ENCODE assay signal across 8 cellular contexts in the genomic region with DNA sequence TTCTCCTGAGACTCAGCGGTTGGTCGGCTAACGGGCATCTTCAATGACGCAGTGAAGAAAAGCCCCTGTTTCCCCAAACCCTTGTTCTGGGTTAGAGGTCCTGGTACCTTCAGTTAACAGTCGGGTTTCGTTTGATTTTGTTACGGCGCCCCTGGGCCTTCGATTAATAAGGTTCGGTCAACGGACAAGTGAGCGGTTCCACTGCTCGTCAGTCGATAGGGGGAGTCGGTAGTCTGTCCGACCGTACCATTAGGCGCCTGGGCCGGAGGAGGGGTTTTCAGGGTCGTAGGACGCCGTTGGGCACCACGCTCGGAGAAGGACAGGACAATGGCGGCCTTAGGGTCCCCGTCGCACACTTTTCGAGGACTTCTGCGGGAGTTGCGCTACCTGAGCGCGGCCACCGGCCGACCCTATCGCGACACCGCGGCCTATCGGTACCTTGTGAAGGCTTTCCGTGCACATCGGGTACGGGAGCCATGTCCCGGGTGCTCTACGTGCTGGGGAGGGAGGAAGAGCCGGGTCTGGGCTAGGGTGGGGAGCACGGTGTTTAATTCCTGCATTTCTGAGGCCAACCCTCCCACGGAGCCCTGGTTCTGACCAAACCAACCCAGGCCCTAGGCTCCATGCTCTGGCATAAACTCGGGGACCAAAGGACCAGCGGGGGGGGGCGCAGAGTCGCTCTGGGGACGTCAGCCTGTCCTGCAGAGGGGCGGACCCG. TPM values are rescaled to one million over a fixed set of nuclear protein-coding genes. Genes with fewer than 3 reads are reported as not detected.
DNase-seq lines count a peak whose midpoint lies in the region; TF ChIP-seq lines count a peak whose summit lies in the region.

A gene with protein sequence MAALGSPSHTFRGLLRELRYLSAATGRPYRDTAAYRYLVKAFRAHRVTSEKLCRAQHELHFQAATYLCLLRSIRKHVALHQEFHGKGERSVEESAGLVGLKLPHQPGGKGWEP (plus strand): TSS at position 280 of the 718 bp plus-strand sequence. CDS start 48 bp downstream, at position 328.

- H4K8ac ChIP-seq in H9 (replicated peaks; ENCODE audit: insufficient read length, low read depth, low read length) (peak within 1 kb of the TSS; percentile 98), neuronal stem cell (ENCODE audit: low read depth, low read length) (no peak within 1 kb of the TSS)

- peak within 1 kb of the TSS; percentile 99 for H3K27ac ChIP-seq in H9 (ENCODE audit: insufficient read length, low read depth, low read length)
- peak within 1 kb of the TSS; percentile 99 for H3K27ac ChIP-seq in neuronal stem cell (replicated peaks; ENCODE audit: low read length)
- H3K27ac ChIP-seq in subcutaneous abdominal adipose tissue (ENCODE audit: low read depth, low read length): peak within 1 kb of the TSS; percentile 98

- peak within 1 kb of the TSS; percentile 94; the same call in 1 of the 2 replicates for H3K4ac ChIP-seq in H9 (ENCODE audit: low read depth, low read length)
- H3K4ac ChIP-seq in neuronal stem cell (ENCODE audit: low read length): peak within 1 kb of the TSS; percentile 56

- DNase-seq in GF-D8 (lab: John Stamatoyannopoulos, UW) (peak; percentile 77), H9 (peak; percentile 95), M059J (ENCODE audit: low read depth) (peak; percentile 91), SHP77 treated with DMSO at 0.1 percent for 48 hours (lab: John Stamatoyannopoulos, UW) (peak; percentile 38), foreskin melanocyte (peak; percentile 93), neuronal stem cell (ENCODE audit: low spot score) (peak; percentile 91)
- DNase-seq in activated gamma-delta T cell treated with anti-CD3 and anti-CD28 coated beads, Interleukin-2, amount 50 U/mL, for 16 hours (ENCODE audit: low read depth): peak; percentile 69

- H3K4me3 ChIP-seq in neuronal stem cell (ENCODE audit: low read length in 2 of 2) (peak within 1 kb of the TSS; percentile 74 to 99), subcutaneous abdominal adipose tissue (ENCODE audit: low read depth in 1 of 5, low read length in 5 of 5) (peak within 1 kb of the TSS; percentile 76 to 99 (median 93))

- H2BK120ac ChIP-seq in H9 (ENCODE audit: low read depth, low read length, poor library complexity, severe bottlenecking) (peak within 1 kb of the TSS; percentile 99), neuronal stem cell (ENCODE audit: low read depth, low read length) (no peak within 1 kb of the TSS)

- H4K5ac ChIP-seq in H9 (ENCODE audit: insufficient read length, low read depth, low read length): peak within 1 kb of the TSS; percentile 98

- H3K23me2 ChIP-seq in H9 (ENCODE audit: insufficient read length, low read depth, low read length, poor library complexity, severe bottlenecking): peaks cover 3% of the 10 kb centered on the region

- H3K9ac ChIP-seq in H9 (ENCODE audit: extremely low read depth, insufficient read length, low read length): peak within 1 kb of the TSS; percentile 98
- peak within 1 kb of the TSS; percentile 98 for H3K9ac ChIP-seq in neuronal stem cell (ENCODE audit: low read depth, low read length, poor library complexity)
- peak within 1 kb of the TSS; percentile 49 to 98 (median 96) for H3K9ac ChIP-seq in subcutaneous abdominal adipose tissue (ENCODE audit: low read length in 5 of 5)

- no peak within 1 kb of the TSS for H2BK20ac ChIP-seq in H9 (ENCODE audit: low read depth, low read length, poor library complexity, severe bottlenecking)

- no peaks in the 10 kb centered on the region for H3K79me2 ChIP-seq in H9 (ENCODE audit: insufficient read depth, low read length)

- peak within 1 kb of the TSS; percentile 94 for H3T11ph ChIP-seq in H9 (ENCODE audit: low read length)

- H3K27me3 ChIP-seq in H9 (ENCODE audit: insufficient read depth, low read length) (no peaks in the 10 kb centered on the region), neuronal stem cell (ENCODE audit: control insufficient read depth in 3 of 3, insufficient read depth in 3 of 3, low read depth in 1 of 3, low read length in 3 of 3) (no peaks in the 10 kb centered on the region), subcutaneous abdominal adipose tissue (ENCODE audit: control insufficient read depth in 5 of 5, insufficient read depth in 4 of 5, low read length in 5 of 5) (no peaks in the 10 kb centered on the region)

- H2BK15ac ChIP-seq in H9 (ENCODE audit: low read depth, low read length): peak within 1 kb of the TSS; percentile 24; the same call in 1 of the 2 replicates
- no peak within 1 kb of the TSS for H2BK15ac ChIP-seq in neuronal stem cell (ENCODE audit: low read length)

- peak within 1 kb of the TSS; percentile 91 to 95 for H3K4me3 Mint-ChIP-seq in H9

- WGBS in H9 (ENCODE audit: extremely low coverage, insufficient read length, low lambda C conversion rate): no CpG with 5 or more reads among the region's 54 CpGs
- WGBS in neuronal stem cell (ENCODE audit: extremely low coverage in 2 of 2, insufficient read length in 2 of 2, insufficient replicate concordance in 1 of 2), 2 donors: no CpG with 5 or more reads among the region's 54 CpGs

- H2AK5ac ChIP-seq in H9 (ENCODE audit: insufficient read length, low read length) (no peak within 1 kb of the TSS), neuronal stem cell (ENCODE audit: low read depth, low read length) (peak within 1 kb of the TSS; percentile 22)

- peak within 1 kb of the TSS; percentile 94 for H3K56ac ChIP-seq in H9 (ENCODE audit: insufficient read length, low read depth, low read length)

- peak within 1 kb of the TSS; percentile 99 for H3K14ac ChIP-seq in H9 (ENCODE audit: insufficient read depth, low read length)
- H3K14ac ChIP-seq in neuronal stem cell (ENCODE audit: low read length): peak within 1 kb of the TSS; percentile 11

- peaks cover 10 to 14% of the 10 kb centered on the region in 2 experiments; a peak in 4 of 5 replicates for H3K9me3 Mint-ChIP-seq in H9

- H3K4me1 Mint-ChIP-seq in H9: peaks cover 7 to 11% of the 10 kb centered on the region in 2 experiments

- no peaks in the 10 kb centered on the region for H3K9me3 ChIP-seq in H9 (ENCODE audit: control insufficient read depth, low read depth, low read length)
- peaks cover 2 to 10% of the 10 kb centered on the region in 2 donors for H3K9me3 ChIP-seq in neuronal stem cell (replicated peaks in 1 of 2; ENCODE audit: control insufficient read depth in 2 of 2, insufficient read depth in 1 of 2, low read depth in 1 of 2, low read length in 2 of 2)
- peaks cover 0 to 5% (median 0%) of the 10 kb centered on the region in 5 donors for H3K9me3 ChIP-seq in subcutaneous abdominal adipose tissue (ENCODE audit: control insufficient read depth in 5 of 5, low read length in 5 of 5)

- H2AFZ ChIP-seq in H9 (ENCODE audit: low read length): no peak within 1 kb of the TSS
- H2AFZ ChIP-seq in neuronal stem cell (ENCODE audit: low read length): peak within 1 kb of the TSS; percentile 88

- H3K4me2 ChIP-seq in H9 (ENCODE audit: insufficient read depth, insufficient read length, low read length) (peak within 1 kb of the TSS; percentile 84), neuronal stem cell (ENCODE audit: insufficient read depth, low read length, poor library complexity, severe bottlenecking) (peak within 1 kb of the TSS; percentile 60)

- H3K36me3 ChIP-seq in neuronal stem cell (replicated peaks in 1 of 2; ENCODE audit: control insufficient read depth in 2 of 2, insufficient read depth in 2 of 2, low read length in 2 of 2) (peaks cover 3 to 31% of the 10 kb centered on the region in 2 donors), subcutaneous abdominal adipose tissue (ENCODE audit: control insufficient read depth in 5 of 5, insufficient read depth in 5 of 5, low read length in 5 of 5) (peaks cover under 1 to 5% (median 4%) of the 10 kb centered on the region in 5 donors)

- H3K4me1 ChIP-seq in H9 (ENCODE audit: insufficient read depth, low read length) (no peaks in the 10 kb centered on the region), neuronal stem cell (ENCODE audit: control insufficient read depth in 2 of 2, insufficient read depth in 1 of 2, low read depth in 1 of 2, low read length in 2 of 2) (peaks cover 0 to 4% of the 10 kb centered on the region in 2 donors), subcutaneous abdominal adipose tissue (ENCODE audit: control insufficient read depth in 5 of 5, insufficient read depth in 5 of 5, low read length in 5 of 5) (peaks cover 9 to 17% (median 11%) of the 10 kb centered on the region in 5 donors)

- no peaks in the 10 kb centered on the region for H4K20me1 ChIP-seq in H9 (ENCODE audit: control insufficient read depth, insufficient read depth, insufficient read length)

- H4K91ac ChIP-seq in H9 (ENCODE audit: insufficient read length, low read depth, low read length) (peak within 1 kb of the TSS; percentile 43), neuronal stem cell (ENCODE audit: low read depth, low read length, poor library complexity) (peak within 1 kb of the TSS; percentile 28)

- H3K79me1 ChIP-seq in H9 (ENCODE audit: insufficient read depth, low read depth, low read length, poor library complexity, severe bottlenecking) (no peaks in the 10 kb centered on the region), neuronal stem cell (ENCODE audit: low read depth, low read length) (no peaks in the 10 kb centered on the region)

- H2BK5ac ChIP-seq in H9 (ENCODE audit: insufficient read length, low read length) (peak within 1 kb of the TSS; percentile 98), neuronal stem cell (ENCODE audit: low read length) (peak within 1 kb of the TSS; percentile 79)

- peak within 1 kb of the TSS; percentile 99 to 100 (median 100) for H3K27ac Mint-ChIP-seq in H9

- TF ChIP-seq CTCF in H9 (conservative IDR thresholded peaks at IDR 0.05): peak; percentile 40

- H2BK12ac ChIP-seq in H9 (ENCODE audit: insufficient read length, low read depth, low read length): peak within 1 kb of the TSS; percentile 9
- no peak within 1 kb of the TSS for H2BK12ac ChIP-seq in neuronal stem cell (ENCODE audit: low read length)

- H3K36me3 Mint-ChIP-seq in H9 (ENCODE audit: insufficient read depth in 1 of 3, low read depth in 3 of 3): peaks cover 5 to 25% (median 13%) of the 10 kb centered on the region in 3 experiments; a peak in 6 of 7 replicates

- no peak within 1 kb of the TSS for H3K23ac ChIP-seq in H9 (ENCODE audit: insufficient read length, low read depth, low read length)
- H3K23ac ChIP-seq in neuronal stem cell (ENCODE audit: low read depth, low read length, poor library complexity): peak within 1 kb of the TSS; percentile 62

- H3K18ac ChIP-seq in H9 (ENCODE audit: insufficient read length, low read depth, low read length) (peak within 1 kb of the TSS; percentile 99), neuronal stem cell (ENCODE audit: low read length) (peak within 1 kb of the TSS; percentile 92)

- H3K27me3 Mint-ChIP-seq in H9 (ENCODE audit: low read depth): peaks cover 10% of the 10 kb centered on the region

RNA-seq across cellular contexts. Expression of the gene that starts here (rescaled TPM):
- 10.9 and 16.0 TPM in 2 replicates for total RNA-seq in H9 (2021)
- 12.5 and 16.1 TPM in 2 replicates for total RNA-seq in M059J (2014; rRNA removed; shearing (Covaris generic))
- 79.5 TPM for polyA plus RNA-seq in neuronal stem cell (2013, experiment 1 of 2)
- polyA plus RNA-seq in neuronal stem cell (2013, experiment 2 of 2): 82.2 TPM

Comparison
In these comparisons a context has a peak if more than half of its experiments do, and no peak if none do; other contexts are left out.
1. Peak in every context shown above with its lines: DNase-seq, H3K4me3 ChIP-seq and H3K27ac ChIP-seq.
2. DNase-seq: peak in every context shown above with its lines; median percentile 95 in H9; 93 in foreskin melanocyte; 91 in M059J; 91 in neuronal stem cell; 77 in GF-D8; 69 in activated gamma-delta T cell treated with anti-CD3 and anti-CD28 coated beads, Interleukin-2, amount 50 U/mL, for 16 hours; 38 in SHP77 treated with DMSO at 0.1 percent for 48 hours.